Comparison of ENCODE assay signal across 1 cellular context in genomic region chr20:25072226-25072811, GRCh38.
TF ChIP-seq lines count a peak whose summit lies in the region.

No MANE protein-coding gene starts in this region.

TF ChIP-seq in A549, 52 proteins besides CTCF, POLR2A, EP300 and RAD21:
- TF ChIP-seq JUNB (IDR thresholded peaks at IDR 0.05): no peak
- TF ChIP-seq FOXS1 (CRISPR knock-in tag; IDR thresholded peaks at IDR 0.05): no peak
- TF ChIP-seq RARB (CRISPR knock-in tag; IDR thresholded peaks at IDR 0.05): no peak
- TF ChIP-seq ZNF302 (CRISPR knock-in tag; IDR thresholded peaks at IDR 0.05): no peak
- TF ChIP-seq NR3C1 (IDR thresholded peaks at IDR 0.05): no peak
- TF ChIP-seq NFE2L2 (conservative IDR thresholded peaks at IDR 0.05; ENCODE audit: low read length): no peak
